In the genomic region with DNA sequence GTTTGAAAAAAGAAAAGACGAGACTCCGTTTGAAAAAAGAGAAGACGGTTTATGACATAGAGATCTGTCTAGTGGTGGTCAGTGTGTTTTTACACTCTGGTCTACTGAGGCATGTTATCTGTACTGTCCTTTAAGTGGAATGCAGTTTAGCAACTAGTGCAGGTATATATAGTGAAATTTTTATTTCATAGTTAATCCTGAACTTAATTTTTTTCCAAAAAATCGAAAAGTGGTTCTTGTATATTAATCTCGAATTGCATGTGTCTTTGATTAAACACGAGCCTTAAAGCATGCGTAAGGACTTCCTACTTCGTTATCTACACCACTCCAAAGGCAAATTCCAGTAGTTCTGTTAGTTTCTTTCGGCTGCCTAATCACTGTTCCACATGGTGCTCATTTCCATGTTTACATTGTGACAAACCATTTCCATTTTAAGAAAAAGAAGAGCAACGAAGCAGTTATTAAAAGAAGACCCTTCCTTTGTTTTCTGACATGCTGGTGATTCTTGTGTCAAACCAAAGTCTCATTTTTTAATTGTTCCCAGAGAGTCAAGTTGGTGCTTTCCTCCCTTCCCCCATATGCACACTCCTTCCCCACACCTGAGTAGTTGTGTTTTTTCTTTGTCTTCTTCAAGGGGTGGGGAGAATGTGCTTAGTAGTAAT, we compare ENCODE assay signal across 9 cellular contexts. TPM values are rescaled to one million over a fixed set of nuclear protein-coding genes. Genes with fewer than 3 reads are reported as not detected.
DNase-seq lines count a peak whose midpoint lies in the region; ATAC-seq, FAIRE-seq and TF ChIP-seq lines count a peak whose summit lies in the region.
"Had no signal": no experiment of that assay in that cellular context is flagged by ENCODE, and none has a peak within 500 bp of the region (broad histone marks: within the 10 kb centered on the region; RNA-seq: fewer than 3 reads in every experiment).

No MANE protein-coding gene starts in this region.

- intact Hi-C loops in ascending aorta (cut with DNase I) = no loop called here

- H3K36me3 ChIP-seq in HEK293 (ENCODE audit: control insufficient read depth in 2 of 2, insufficient read depth in 1 of 2, low read length in 2 of 2) (no peaks in the 10 kb centered on the region), ascending aorta (no peaks in the 10 kb centered on the region)

- H3K4me3 ChIP-seq in AG04449 (ENCODE audit: low read depth, low read length) = peak overlapping the region; percentile 15
- no peak overlapping the region for H3K4me3 ChIP-seq in HEK293 (ENCODE audit: low read depth, low read length)
- peak overlapping the region; percentile 90 to 98 for H3K4me3 ChIP-seq in ascending aorta

- no peaks in the 10 kb centered on the region for H3K27me3 ChIP-seq in ascending aorta

- H3K9me3 ChIP-seq in HEK293 (ENCODE audit: control insufficient read depth, insufficient read depth, low read depth, low read length) (no peaks in the 10 kb centered on the region), ascending aorta (no peaks in the 10 kb centered on the region)

- no peak for ATAC-seq in GM18861 (IDR thresholded peaks at IDR 0.05; ENCODE audit: unreplicated experiment)

- TF ChIP-seq CTCF in AG04449 (IDR thresholded peaks at IDR 0.05; ENCODE audit: insufficient read depth, low read length, missing control alignments) (no peak), HEK293 (tag by site-specific recombination; IDR thresholded peaks at IDR 0.05) (no peak), ascending aorta (IDR thresholded peaks at IDR 0.05) (no peak)

- POLR2A ChIA-PET in AG04449 (lab: Yijun Ruan, JAX) = no interaction called here
- POLR2A ChIA-PET in HEK293 (lab: Yijun Ruan, JAX) = no interaction called here

- peak; percentile 33 for FAIRE-seq in islet of Langerhans (lab: Jason Lieb, UNC)
- FAIRE-seq: kidney had no signal

- CTCF ChIA-PET in AG04449 (lab: Yijun Ruan, JAX) = no interaction called here
- CTCF ChIA-PET in HEK293 (lab: Yijun Ruan, JAX) = no interaction called here

- H3K27ac ChIP-seq in HEK293 (ENCODE audit: extremely low read depth, low read depth, low read length) (peak overlapping the region; percentile 96; the same call in 1 of the 2 replicates), ascending aorta (peak overlapping the region in 1 of 2 donors; percentile 100)

- H3K4me1 ChIP-seq in HEK293 (ENCODE audit: control insufficient read depth, insufficient read depth, low read length) (peaks cover 3% of the 10 kb centered on the region), ascending aorta (peaks cover 4 to 23% of the 10 kb centered on the region in 2 donors)

- DNase-seq in AG04449 (ENCODE audit: low read depth, low spot score) = no peak
- DNase-seq in ascending aorta (ENCODE audit: low spot score in 2 of 2) = no peak
- DNase-seq in cortex of kidney (lab: John Stamatoyannopoulos, UW) = no peak
- DNase-seq in dedifferentiated amniotic fluid mesenchymal stem cell (ENCODE audit: extremely low spot score) = no peak
- no peak for DNase-seq in HK-2 (ENCODE audit: unreplicated experiment)
- DNase-seq: kidney had no signal

TF ChIP-seq in HEK293, 187 proteins besides CTCF, POLR2A, EP300 and RAD21:
- TF ChIP-seq ZFHX2 (tag by site-specific recombination; conservative IDR thresholded peaks at IDR 0.05) (no peak), OSR2 (tag by site-specific recombination; IDR thresholded peaks at IDR 0.05) (peak; percentile 27; the same call in 1 of the 2 replicates), ZNF184 (tag by site-specific recombination; IDR thresholded peaks at IDR 0.05) (peak; percentile 67; the same call in 1 of the 2 replicates), ZNF341 (tag by site-specific recombination; IDR thresholded peaks at IDR 0.05; ENCODE audit: low read depth) (no peak), ZNF549 (tag by site-specific recombination; IDR thresholded peaks at IDR 0.05) (0 out of 2 replicates have a peak, but pooled peaks have one; percentile 42), TRIM28 (IDR thresholded peaks at IDR 0.05; ENCODE audit: borderline replicate concordance, low read length) (peak; percentile 84), IKZF3 (tag by site-specific recombination; IDR thresholded peaks at IDR 0.05) (peak; percentile 32; the same call in 1 of the 2 replicates)
- TF ChIP-seq, protein P1, sequence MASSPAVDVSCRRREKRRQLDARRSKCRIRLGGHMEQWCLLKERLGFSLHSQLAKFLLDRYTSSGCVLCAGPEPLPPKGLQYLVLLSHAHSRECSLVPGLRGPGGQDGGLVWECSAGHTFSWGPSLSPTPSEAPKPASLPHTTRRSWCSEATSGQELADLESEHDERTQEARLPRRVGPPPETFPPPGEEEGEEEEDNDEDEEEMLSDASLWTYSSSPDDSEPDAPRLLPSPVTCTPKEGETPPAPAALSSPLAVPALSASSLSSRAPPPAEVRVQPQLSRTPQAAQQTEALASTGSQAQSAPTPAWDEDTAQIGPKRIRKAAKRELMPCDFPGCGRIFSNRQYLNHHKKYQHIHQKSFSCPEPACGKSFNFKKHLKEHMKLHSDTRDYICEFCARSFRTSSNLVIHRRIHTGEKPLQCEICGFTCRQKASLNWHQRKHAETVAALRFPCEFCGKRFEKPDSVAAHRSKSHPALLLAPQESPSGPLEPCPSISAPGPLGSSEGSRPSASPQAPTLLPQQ (tag by site-specific recombination; IDR thresholded peaks at IDR 0.05) = peak; percentile 48; the same call in 1 of the 2 replicates

RNA-seq across cellular contexts. Expression of a gene that starts 2.3 kb away (rescaled TPM):
- total RNA-seq in ascending aorta = 55.2 TPM
